Comparison of ENCODE assay signal across 1 cellular context in the genomic region with DNA sequence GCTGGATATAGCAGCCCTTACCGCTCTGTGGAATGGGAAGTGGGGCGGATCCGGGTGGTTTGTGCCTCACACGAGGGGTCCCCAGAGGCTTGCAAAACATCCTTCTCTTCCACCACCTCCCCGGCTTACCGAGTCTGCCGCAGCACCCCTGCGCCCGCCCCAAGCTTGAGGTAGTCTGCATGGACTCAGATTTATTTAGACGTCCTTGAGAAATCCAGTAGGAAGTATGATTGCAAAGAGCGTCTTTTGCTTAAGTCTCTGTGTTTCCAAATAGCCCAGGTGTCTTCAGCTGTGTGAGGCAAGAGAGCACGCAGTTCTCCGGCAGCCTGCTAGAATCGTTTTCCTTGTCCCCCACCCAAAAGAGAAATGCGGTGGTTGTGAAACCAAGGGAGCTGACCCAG.
TF ChIP-seq lines count a peak whose summit lies in the region.

No MANE protein-coding gene starts in this region.

TF ChIP-seq in HEK293T, 16 proteins besides CTCF, POLR2A, EP300 and RAD21 (continued from another document):
- TF ChIP-seq, protein P1, sequence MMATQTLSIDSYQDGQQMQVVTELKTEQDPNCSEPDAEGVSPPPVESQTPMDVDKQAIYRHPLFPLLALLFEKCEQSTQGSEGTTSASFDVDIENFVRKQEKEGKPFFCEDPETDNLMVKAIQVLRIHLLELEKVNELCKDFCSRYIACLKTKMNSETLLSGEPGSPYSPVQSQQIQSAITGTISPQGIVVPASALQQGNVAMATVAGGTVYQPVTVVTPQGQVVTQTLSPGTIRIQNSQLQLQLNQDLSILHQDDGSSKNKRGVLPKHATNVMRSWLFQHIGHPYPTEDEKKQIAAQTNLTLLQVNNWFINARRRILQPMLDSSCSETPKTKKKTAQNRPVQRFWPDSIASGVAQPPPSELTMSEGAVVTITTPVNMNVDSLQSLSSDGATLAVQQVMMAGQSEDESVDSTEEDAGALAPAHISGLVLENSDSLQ (IDR thresholded peaks at IDR 0.05), result no peak
- no peak for TF ChIP-seq ZNF384 (IDR thresholded peaks at IDR 0.05)
- TF ChIP-seq FOXK2 (IDR thresholded peaks at IDR 0.05), result no peak
- TF ChIP-seq ARNT (IDR thresholded peaks at IDR 0.05), result no peak
- TF ChIP-seq TARDBP (IDR thresholded peaks at IDR 0.05), result no peak
- TF ChIP-seq FOXA1 (IDR thresholded peaks at IDR 0.05), result no peak
- no peak for TF ChIP-seq LEF1 (IDR thresholded peaks at IDR 0.05; ENCODE audit: borderline replicate concordance)
- no peak for TF ChIP-seq ELF4 (IDR thresholded peaks at IDR 0.05)
- no peak for TF ChIP-seq HDGF (IDR thresholded peaks at IDR 0.05; ENCODE audit: borderline replicate concordance)
- TF ChIP-seq CTBP1 (IDR thresholded peaks at IDR 0.05; ENCODE audit: borderline replicate concordance), result no peak
- no peak for TF ChIP-seq SP1 (IDR thresholded peaks at IDR 0.05)
- no peak for TF ChIP-seq BHLHE40 (IDR thresholded peaks at IDR 0.05; ENCODE audit: borderline replicate concordance)
- no peak for TF ChIP-seq SUZ12 (IDR thresholded peaks at IDR 0.05)
TF ChIP-seq in HEK293T: peak in this region for 0.
